ENCODE assay signal across 34 cellular contexts in the genomic region with DNA sequence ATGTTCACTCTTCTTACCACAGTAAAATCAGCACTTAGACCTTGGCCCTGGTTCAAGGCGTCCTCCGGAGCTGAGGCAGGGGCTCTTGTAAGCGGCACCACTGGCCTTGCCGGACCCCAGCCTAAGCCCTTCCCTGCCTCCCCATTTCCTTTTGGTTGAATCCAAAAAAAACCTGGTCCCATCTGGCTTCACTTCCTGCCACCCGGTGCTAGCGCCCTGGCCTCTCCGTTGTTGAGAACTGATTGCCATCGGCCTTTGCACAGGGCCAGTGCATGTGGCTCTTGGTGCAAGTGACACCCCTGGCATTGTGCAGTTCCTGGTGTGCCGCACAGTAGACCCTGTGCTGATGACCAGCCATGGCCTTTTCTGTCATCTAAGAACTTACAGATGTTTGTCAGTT. TPM values are rescaled to one million over a fixed set of nuclear protein-coding genes. Genes with fewer than 3 reads are reported as not detected.
"Had no signal": no experiment of that assay in that cellular context is flagged by ENCODE, and none has a peak within 500 bp of the region (broad histone marks: within the 10 kb centered on the region; RNA-seq: fewer than 3 reads in every experiment).

No MANE protein-coding gene starts in this region.

- H3K4me1 ChIP-seq: body of pancreas, foreskin keratinocyte, gastrocnemius medialis had no signal

- H3K4me3 ChIP-seq: adrenal gland, body of pancreas, esophagus muscularis mucosa, gastrocnemius medialis, heart left ventricle had no signal

- FAIRE-seq: colon had no signal

- H3K9me3 ChIP-seq: adrenal gland, body of pancreas, esophagus muscularis mucosa, gastrocnemius medialis, heart left ventricle had no signal

- H3K27me3 ChIP-seq: adrenal gland, body of pancreas, esophagus muscularis mucosa, foreskin keratinocyte, gastrocnemius medialis, heart left ventricle had no signal

- ATAC-seq: activated CD4-positive, alpha-beta T cell treated with anti-CD3 and anti-CD28 coated beads for 36 hours; activated CD8-positive, alpha-beta memory T cell treated with anti-CD3 and anti-CD28 coated beads, Interleukin-2, amount 10 ng/mL, durations not matched to agents 7 days and 5 days; activated CD8-positive, alpha-beta T cell treated with anti-CD3 and anti-CD28 coated beads, Interleukin-2, amount 10 ng/mL, durations not matched to agents 7 days and 5 days; body of pancreas; effector memory CD8-positive, alpha-beta T cell; foreskin keratinocyte; gastrocnemius medialis; heart left ventricle had no signal

- DNase-seq: activated CD4-positive, alpha-beta memory T cell treated with anti-CD3 and anti-CD28 coated beads for 36 hours; activated CD4-positive, alpha-beta T cell treated with anti-CD3 and anti-CD28 coated beads for 36 hours; activated CD4-positive, alpha-beta T cell treated with anti-CD3 and anti-CD28 coated beads, Interleukin-2, amount 10 ng/mL, durations not matched to agents 24 days and 14 days; activated CD4-positive, CD25-positive, alpha-beta regulatory T cell; activated CD4-positive, CD25-positive, alpha-beta regulatory T cell treated with anti-CD3 and anti-CD28 coated beads, Interleukin-2, amount 50 U/mL, for 72 hours; activated CD8-positive, alpha-beta memory T cell treated with anti-CD3 and anti-CD28 coated beads, Interleukin-2, amount 10 ng/mL, durations not matched to agents 7 days and 5 days; activated CD8-positive, alpha-beta memory T cell treated with anti-CD3 and anti-CD28 coated beads, Interleukin-2, amount 50 U/mL, for 4 hours; activated CD8-positive, alpha-beta T cell treated with anti-CD3 and anti-CD28 coated beads, Interleukin-2, amount 10 ng/mL, durations not matched to agents 7 days and 5 days; activated effector memory CD4-positive, alpha-beta T cell treated with anti-CD3 and anti-CD28 coated beads, Interleukin-2, amount 50 U/mL, for 16 hours; activated naive CD4-positive, alpha-beta T cell treated with anti-CD3 and anti-CD28 coated beads for 36 hours; activated naive CD8-positive, alpha-beta T cell treated with anti-CD3 and anti-CD28 coated beads for 36 hours; activated naive CD8-positive, alpha-beta T cell treated with anti-CD3 and anti-CD28 coated beads, Interleukin-2, amount 50 U/mL, for 24 hours; activated T-cell treated with anti-CD3 and anti-CD28 coated beads, Interleukin-2, amount 50 U/mL, for 1 hour; adrenal gland; amygdala; aorta; body of pancreas; caudate nucleus; cortex of kidney; dermis blood vessel endothelial cell; effector CD4-positive, alpha-beta T cell; effector memory CD8-positive, alpha-beta T cell; erythroblast; foreskin keratinocyte; gastrocnemius medialis; glutamatergic neuron; T-helper 2 cell had no signal

- H3K27ac ChIP-seq: adrenal gland, body of pancreas, esophagus muscularis mucosa, foreskin keratinocyte, gastrocnemius medialis, heart left ventricle had no signal

RNA-seq across cellular contexts. Expression of gene SPO11, which starts 42.6 kb away (rescaled TPM):
- total RNA-seq: activated CD4-positive, alpha-beta memory T cell treated with anti-CD3 and anti-CD28 coated beads for 36 hours; activated CD4-positive, alpha-beta T cell treated with anti-CD3 and anti-CD28 coated beads for 36 hours; activated CD4-positive, alpha-beta T cell treated with anti-CD3 and anti-CD28 coated beads, Interleukin-2, amount 10 ng/mL, durations not matched to agents 24 days and 14 days; activated CD8-positive, alpha-beta memory T cell treated with anti-CD3 and anti-CD28 coated beads for 36 hours; activated CD8-positive, alpha-beta memory T cell treated with anti-CD3 and anti-CD28 coated beads, Interleukin-2, amount 10 ng/mL, durations not matched to agents 7 days and 5 days; activated CD8-positive, alpha-beta T cell treated with anti-CD3 and anti-CD28 coated beads, Interleukin-2, amount 10 ng/mL, durations not matched to agents 7 days and 5 days; activated naive CD4-positive, alpha-beta T cell treated with anti-CD3 and anti-CD28 coated beads for 36 hours; activated naive CD8-positive, alpha-beta T cell treated with anti-CD3 and anti-CD28 coated beads for 36 hours; activated T-helper 2 cell treated with anti-CD3 and anti-CD28 coated beads, Interferon-gamma antibody, Interleukin-2, Interleukin-4, amounts not matched to agents 10 μg/mL and 5 μg/mL and 100 μg/mL, durations not matched to agents 14 hours and 24 hours and 36 hours; adrenal gland; aorta; body of pancreas; chondrocyte; dermis blood vessel endothelial cell; esophagus muscularis mucosa; foreskin keratinocyte; gastrocnemius medialis; heart left ventricle; T-helper 1 cell treated with Interleukin-12 subunit alpha and Interleukin-12 subunit beta and Interleukin-4 antibody, amounts not matched to agents 30 ng/mL and 1 ng/mL, for 36 hours had no signal
- polyA plus RNA-seq: adrenal gland, aorta, foreskin keratinocyte, heart left ventricle had no signal
